19 cellular contexts compared by ENCODE assay signal in the genomic region with DNA sequence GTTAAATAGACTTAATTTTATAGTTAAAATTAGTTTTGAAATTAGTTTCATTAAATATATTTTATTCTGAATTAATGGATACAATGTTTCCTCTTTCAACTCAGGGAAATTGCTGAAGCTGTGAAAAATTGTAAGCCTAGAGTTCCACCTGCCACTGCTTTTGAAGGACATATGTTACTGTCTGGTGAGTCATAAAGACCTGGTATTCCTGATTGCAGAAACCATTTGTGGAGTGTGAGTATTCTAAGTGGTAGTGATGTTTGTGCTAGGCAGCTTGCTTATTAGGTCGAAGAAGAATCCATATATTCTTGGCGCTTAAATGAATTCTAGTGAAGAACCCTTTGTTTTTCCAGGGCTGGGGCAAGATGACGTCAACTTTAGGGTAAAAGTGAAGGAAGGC.
"Had no signal": no experiment of that assay in that cellular context is flagged by ENCODE, and none has a peak within 500 bp of the region (broad histone marks: within the 10 kb centered on the region; RNA-seq: fewer than 3 reads in every experiment).

No MANE protein-coding gene starts in this region.

- H3K27ac ChIP-seq: esophagus squamous epithelium, gastroesophageal sphincter, parathyroid adenoma, sigmoid colon, stomach, thoracic aorta had no signal

- H3K4me3 ChIP-seq: esophagus squamous epithelium, gastroesophageal sphincter, sigmoid colon, stomach, thoracic aorta had no signal

- DNase-seq: effector memory CD8-positive, alpha-beta T cell; esophagus squamous epithelium; foreskin fibroblast; glutamatergic neuron; immature natural killer cell; kidney; left cardiac atrium; mesendoderm; naive thymus-derived CD4-positive, alpha-beta T cell; nephron progenitor cell; sigmoid colon; small intestine; stimulated activated CD4-positive, alpha-beta T cell treated with anti-CD3 and anti-CD28 coated beads, Interleukin-12 subunit alpha, Interleukin-12 subunit beta, amount 100 ng/mL, for 4 hours; stimulated activated naive CD4-positive, alpha-beta T cell; stomach; substantia nigra had no signal

- H3K27me3 ChIP-seq: esophagus squamous epithelium, gastroesophageal sphincter, sigmoid colon, stomach had no signal

- ATAC-seq: effector memory CD8-positive, alpha-beta T cell; gastroesophageal sphincter; naive thymus-derived CD4-positive, alpha-beta T cell had no signal

- H3K4me1 ChIP-seq: esophagus squamous epithelium, gastroesophageal sphincter, parathyroid adenoma, sigmoid colon, stomach had no signal

- H3K9me3 ChIP-seq: esophagus squamous epithelium, gastroesophageal sphincter, sigmoid colon, stomach, thoracic aorta had no signal
